ENCODE assay signal across 8 cellular contexts in genomic region chr2:96764253-96764637, GRCh38. TPM values are rescaled to one million over a fixed set of nuclear protein-coding genes. Genes with fewer than 3 reads are reported as not detected.
DNase-seq lines count a peak whose midpoint lies in the region; ATAC-seq and TF ChIP-seq lines count a peak whose summit lies in the region.

No MANE protein-coding gene starts in this region.

- no peaks in the 10 kb centered on the region for H3K9me2 ChIP-seq in PC-3 (replicated peaks; ENCODE audit: low read length)

- intact Hi-C loops in PC-3 (cut with micrococcal nuclease) = loop anchor here (5.0 kb wide), 2 partner anchors 93 to 127 kb away; partner anchors contain the start of genes ANKRD39 and KANSL3

- H3K4me3 Mint-ChIP-seq in progenitor cell of endocrine pancreas (ENCODE audit: low read depth) = peak overlapping the region; percentile 25

- H3K4me1 ChIP-seq in PC-3 (ENCODE audit: insufficient read depth, low read length) = peaks cover 62% of the 10 kb centered on the region

- H4K20me1 ChIP-seq in PC-3 (ENCODE audit: low read length) = peaks cover 10% of the 10 kb centered on the region; the same call in 1 of the 2 replicates

- no peaks in the 10 kb centered on the region for H3K27me3 Mint-ChIP-seq in progenitor cell of endocrine pancreas

- no peaks in the 10 kb centered on the region for H3K27me3 ChIP-seq in PC-3 (ENCODE audit: low read length)

- H3K4me2 ChIP-seq in PC-3 (ENCODE audit: low read length) = peak overlapping the region; percentile 100

- H3K9me3 Mint-ChIP-seq in progenitor cell of endocrine pancreas (ENCODE audit: low read depth) = no peaks in the 10 kb centered on the region

- peak; percentile 6 for ATAC-seq in PC-3

- peak overlapping the region; percentile 51; the same call in 1 of the 2 replicates for H2AFZ ChIP-seq in PC-3 (ENCODE audit: low read length)

- no peaks in the 10 kb centered on the region for H3F3A ChIP-seq in PC-3 (ENCODE audit: low read length, unreplicated experiment)

- CTCF ChIA-PET in PC-3 (lab: Charles Lee) = interaction anchor here (0.6 to 0.7 kb wide), 2 partner anchors 25 to 181 kb away, joined by 3 read pairs; no protein-coding TSS in a partner anchor

- H3K36me3 ChIP-seq in PC-3 (ENCODE audit: low read depth, low read length) = no peaks in the 10 kb centered on the region

- H3K4me1 Mint-ChIP-seq in progenitor cell of endocrine pancreas (ENCODE audit: low read depth) = peaks cover 25% of the 10 kb centered on the region

- no peak for TF ChIP-seq CTCF in PC-3 (conservative IDR thresholded peaks at IDR 0.05; ENCODE audit: low read depth, low read length)
- no peak for TF ChIP-seq CTCF in epithelial cell of esophagus (IDR thresholded peaks at IDR 0.05; ENCODE audit: insufficient read depth, low read depth, low read length, missing control alignments)
- TF ChIP-seq CTCF in progenitor cell of endocrine pancreas (IDR thresholded peaks at IDR 0.05; ENCODE audit: unreplicated experiment) = no peak

- H3K79me2 ChIP-seq in PC-3 (ENCODE audit: low read length) = peaks cover 70% of the 10 kb centered on the region

- H3K36me3 Mint-ChIP-seq in progenitor cell of endocrine pancreas (ENCODE audit: insufficient read depth) = no peaks in the 10 kb centered on the region

- BruUV-seq in PC-3 (replicated peaks; lab: Mats Ljungman, UMichigan) = no TSS peak

- peak overlapping the region; percentile 5 for H3K27ac Mint-ChIP-seq in progenitor cell of endocrine pancreas

- peak overlapping the region; percentile 59 for H3K9ac ChIP-seq in PC-3 (ENCODE audit: low read length)

- peak; percentile 27 to 55 for DNase-seq in NCI-H526 (lab: John Stamatoyannopoulos, UW)
- DNase-seq in NCI-H526 treated with DMSO at 0.1 percent for 48 hours (lab: John Stamatoyannopoulos, UW) = no peak
- peak; percentile 39 for DNase-seq in PC-3
- peak; percentile 30 for DNase-seq in epithelial cell of esophagus (ENCODE audit: low read depth)
- DNase-seq in progenitor cell of endocrine pancreas (ENCODE audit: low spot score, unreplicated experiment) = no peak
- no peak for DNase-seq in NCI-H1436 treated with DMSO at 0.1 percent for 48 hours (lab: John Stamatoyannopoulos, UW)
- no peak for DNase-seq in NCI-H1930 (lab: John Stamatoyannopoulos, UW)
- no peak for DNase-seq in GOT3 (lab: John Stamatoyannopoulos, UW)

- H3K9me3 ChIP-seq in PC-3 (ENCODE audit: low read length) = no peaks in the 10 kb centered on the region

- POLR2A ChIA-PET in PC-3 (lab: Charles Lee; ENCODE audit: unreplicated experiment) = interaction anchor here (0.6 kb wide), 1 partner anchor 189 kb away, joined by 4 read pairs; no protein-coding TSS in a partner anchor

- peak overlapping the region; percentile 93 for H3K4me3 ChIP-seq in PC-3 (ENCODE audit: low read length)
- peak overlapping the region; percentile 74 for H3K4me3 ChIP-seq in epithelial cell of esophagus (ENCODE audit: low read length)

- peak overlapping the region; percentile 72 for H3K27ac ChIP-seq in PC-3 (ENCODE audit: low read length)

RNA-seq across cellular contexts. Expression of gene CNNM4, which starts 3.5 kb away (rescaled TPM):
- total RNA-seq in PC-3 (2014; rRNA removed) (12.5 and 15.1 TPM in 2 replicates), progenitor cell of endocrine pancreas (10.7 and 11.1 TPM in 2 replicates)

RNA-seq across cellular contexts. Expression of gene LMAN2L, which starts 24.4 kb away (rescaled TPM):
- total RNA-seq in PC-3 (2014; rRNA removed) = 27.8 and 31.4 TPM in 2 replicates
- 34.0 and 36.0 TPM in 2 replicates for total RNA-seq in progenitor cell of endocrine pancreas

RNA-seq across cellular contexts. Expression of gene CNNM3, which starts 51.8 kb away (rescaled TPM):
- total RNA-seq in PC-3 (2014; rRNA removed) (9.0 and 12.3 TPM in 2 replicates), progenitor cell of endocrine pancreas (48.4 and 54.0 TPM in 2 replicates)

Comparison
In these comparisons a context has a peak if more than half of its experiments do, and no peak if none do; other contexts are left out.
1. DNase-seq: peak in NCI-H526 (2 of 2), PC-3 (single experiment) and epithelial cell of esophagus (single experiment); none in NCI-H526 treated with DMSO at 0.1 percent for 48 hours (single experiment), progenitor cell of endocrine pancreas (single experiment), NCI-H1436 treated with DMSO at 0.1 percent for 48 hours (single experiment), NCI-H1930 (0 of 2) and GOT3 (single experiment).